ENCODE assay signal across 1 cellular context in the genomic region with DNA sequence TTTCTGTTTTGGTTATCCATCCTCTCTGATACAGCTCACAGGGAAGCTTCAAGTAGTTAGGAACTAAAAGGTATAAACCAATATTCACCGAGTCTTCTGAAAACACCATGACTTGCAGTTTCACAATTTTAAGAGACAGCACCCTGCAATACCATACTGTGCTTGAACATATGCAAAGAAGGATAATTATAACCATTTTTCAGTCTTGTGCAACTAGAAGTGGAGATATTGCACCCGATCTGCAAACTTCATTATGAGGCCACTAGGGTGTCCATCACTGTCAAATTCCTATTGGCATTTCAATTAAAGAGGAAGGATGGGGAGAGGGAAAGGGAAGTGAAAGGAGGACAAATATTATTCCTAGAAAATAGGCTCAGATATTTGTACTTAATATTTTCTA.
TF ChIP-seq lines count a peak whose summit lies in the region.

No MANE protein-coding gene starts in this region.

TF ChIP-seq in endothelial cell of umbilical vein, 7 proteins besides CTCF, POLR2A, EP300 and RAD21:
- TF ChIP-seq GATA2 (IDR thresholded peaks at IDR 0.05; ENCODE audit: insufficient read depth, insufficient read length, low read depth, low read length) (no peak), EZH2 (IDR thresholded peaks at IDR 0.05; ENCODE audit: borderline replicate concordance, low read depth, low read length, severe bottlenecking) (no peak), FOS (IDR thresholded peaks at IDR 0.05; ENCODE audit: borderline replicate concordance, insufficient read depth, low read length) (no peak), MYC (IDR thresholded peaks at IDR 0.05; ENCODE audit: low read depth, low read length) (no peak), POLR2AphosphoS5 (IDR thresholded peaks at IDR 0.05; ENCODE audit: insufficient read depth, low read depth, low read length) (no peak), JUN (IDR thresholded peaks at IDR 0.05; ENCODE audit: borderline replicate concordance, insufficient read depth, insufficient read length, low read depth) (no peak), MAX (IDR thresholded peaks at IDR 0.05; ENCODE audit: insufficient read depth, insufficient read length) (no peak)
